In genomic region chr2:173997779-173998178, GRCh38 we compare ENCODE assay signal across 11 cellular contexts. TPM values are rescaled to one million over a fixed set of nuclear protein-coding genes. Genes with fewer than 3 reads are reported as not detected.
DNase-seq lines count a peak whose midpoint lies in the region; ATAC-seq and TF ChIP-seq lines count a peak whose summit lies in the region.
"Had no signal": no experiment of that assay in that cellular context is flagged by ENCODE, and none has a peak within 500 bp of the region (broad histone marks: within the 10 kb centered on the region; RNA-seq: fewer than 3 reads in every experiment).

No MANE protein-coding gene starts in this region.

- no peak overlapping the region for H3K4ac ChIP-seq in mesendoderm (ENCODE audit: low read depth, low read length)

- H3K4me3 ChIP-seq in colonic mucosa (no peak overlapping the region), upper lobe of right lung (no peak overlapping the region), mesendoderm (ENCODE audit: low read length) (no peak overlapping the region)
- H3K4me3 ChIP-seq: MG63, SJSA1 had no signal

- no peak overlapping the region for H4K8ac ChIP-seq in mesendoderm (ENCODE audit: low read depth, low read length)

- no peak overlapping the region for H2AK5ac ChIP-seq in mesendoderm (ENCODE audit: low read length)

- H3K27me3 ChIP-seq in colonic mucosa (no peaks in the 10 kb centered on the region), upper lobe of right lung (no peaks in the 10 kb centered on the region), mesendoderm (ENCODE audit: insufficient read depth, low read length, poor library complexity) (no peaks in the 10 kb centered on the region)
- H3K27me3 ChIP-seq: SJSA1 had no signal

- H3K27ac ChIP-seq in colonic mucosa (peak overlapping the region; percentile 1), upper lobe of right lung (peak overlapping the region; percentile 25), mesendoderm (ENCODE audit: low read depth, low read length) (no peak overlapping the region)
- H3K27ac ChIP-seq: SJSA1 had no signal

- WGBS in mesendoderm (ENCODE audit: extremely low coverage, insufficient coverage, low lambda C conversion rate), result no CpG with 5 or more reads among the region's 2 CpGs

- DNase-seq in NCI-H345 (lab: John Stamatoyannopoulos, UW), result peak; percentile 13
- DNase-seq in NCI-H345 treated with DMSO at 0.1 percent for 48 hours (lab: John Stamatoyannopoulos, UW; ENCODE audit: unreplicated experiment), result no peak
- no peak for DNase-seq in colonic mucosa
- peak; percentile 26 for DNase-seq in mucosa of gallbladder (ENCODE audit: low spot score)
- no peak for DNase-seq in upper lobe of right lung
- no peak for DNase-seq in mesendoderm
- no peak for DNase-seq in activated CD4-positive, CD25-positive, alpha-beta regulatory T cell (lab: John Stamatoyannopoulos, UW)
- DNase-seq: Calu3, MG63 had no signal

- TF ChIP-seq CTCF in colonic mucosa (IDR thresholded peaks at IDR 0.05) (no peak), upper lobe of right lung (IDR thresholded peaks at IDR 0.05) (no peak)

- H3K79me2 ChIP-seq in mesendoderm (ENCODE audit: control insufficient read depth, insufficient read depth, low read length), result no peaks in the 10 kb centered on the region

- H2BK15ac ChIP-seq in mesendoderm (replicated peaks; ENCODE audit: low read depth), result no peak overlapping the region

- H3K9me3 ChIP-seq in colonic mucosa, result no peaks in the 10 kb centered on the region
- H3K9me3 ChIP-seq in upper lobe of right lung, result no peaks in the 10 kb centered on the region
- H3K9me3 ChIP-seq: MG63, SJSA1 had no signal

- no peak overlapping the region for H3K23ac ChIP-seq in mesendoderm (ENCODE audit: low read length)

- no peak overlapping the region for H3K18ac ChIP-seq in mesendoderm (ENCODE audit: low read length)

- no peak overlapping the region for H3K4me2 ChIP-seq in mesendoderm (ENCODE audit: low read length)

- no peak overlapping the region for H2BK120ac ChIP-seq in mesendoderm (ENCODE audit: low read depth, low read length)

- H3K9ac ChIP-seq in colonic mucosa (ENCODE audit: low read depth in 2 of 2, low read length in 2 of 2) (no peak overlapping the region), mesendoderm (ENCODE audit: low read length) (no peak overlapping the region)

- intact Hi-C loops in colonic mucosa (cut with DNase I), result no loop called here
- intact Hi-C loops in upper lobe of right lung (cut with DNase I), result no loop called here

- H3K56ac ChIP-seq in mesendoderm (ENCODE audit: low read length), result no peak overlapping the region

- H3K36me3 ChIP-seq in colonic mucosa (no peaks in the 10 kb centered on the region), upper lobe of right lung (no peaks in the 10 kb centered on the region), mesendoderm (ENCODE audit: control insufficient read depth, insufficient read depth, low read length) (no peaks in the 10 kb centered on the region)
- H3K36me3 ChIP-seq: MG63, SJSA1 had no signal

- H2BK5ac ChIP-seq in mesendoderm (ENCODE audit: low read length), result no peak overlapping the region

- H3K4me1 ChIP-seq in colonic mucosa (no peaks in the 10 kb centered on the region), upper lobe of right lung (peaks cover 12% of the 10 kb centered on the region), mesendoderm (ENCODE audit: control insufficient read depth, low read depth, low read length) (no peaks in the 10 kb centered on the region)

- ATAC-seq in upper lobe of right lung (no peak), GM18511 (IDR thresholded peaks at IDR 0.05; ENCODE audit: unreplicated experiment) (no peak)

- no peak overlapping the region for H4K5ac ChIP-seq in mesendoderm (ENCODE audit: low read length)

- no peaks in the 10 kb centered on the region for H3K79me1 ChIP-seq in mesendoderm (ENCODE audit: low read length)

RNA-seq across cellular contexts. Expression of gene SP3, which starts 32.6 kb away (rescaled TPM):
- 10 to 100 TPM; 77.0 to 99.0 TPM for total RNA-seq in colonic mucosa
- total RNA-seq in mucosa of gallbladder, result 66.0 TPM
- total RNA-seq in upper lobe of right lung, result 77.4 TPM
- polyA plus RNA-seq in mesendoderm (2013, experiment 1 of 2), result 36.5 TPM
- polyA plus RNA-seq in mesendoderm (2013, experiment 2 of 2), result 35.4 TPM

Comparison
In these comparisons a context has a peak if more than half of its experiments do, and no peak if none do; other contexts are left out.
1. DNase-seq: peak in NCI-H345 (single experiment) and mucosa of gallbladder (single experiment); none in NCI-H345 treated with DMSO at 0.1 percent for 48 hours (single experiment), colonic mucosa (single experiment), upper lobe of right lung (single experiment), mesendoderm (single experiment) and activated CD4-positive, CD25-positive, alpha-beta regulatory T cell (0 of 4).